7 cellular contexts compared by ENCODE assay signal in the genomic region with DNA sequence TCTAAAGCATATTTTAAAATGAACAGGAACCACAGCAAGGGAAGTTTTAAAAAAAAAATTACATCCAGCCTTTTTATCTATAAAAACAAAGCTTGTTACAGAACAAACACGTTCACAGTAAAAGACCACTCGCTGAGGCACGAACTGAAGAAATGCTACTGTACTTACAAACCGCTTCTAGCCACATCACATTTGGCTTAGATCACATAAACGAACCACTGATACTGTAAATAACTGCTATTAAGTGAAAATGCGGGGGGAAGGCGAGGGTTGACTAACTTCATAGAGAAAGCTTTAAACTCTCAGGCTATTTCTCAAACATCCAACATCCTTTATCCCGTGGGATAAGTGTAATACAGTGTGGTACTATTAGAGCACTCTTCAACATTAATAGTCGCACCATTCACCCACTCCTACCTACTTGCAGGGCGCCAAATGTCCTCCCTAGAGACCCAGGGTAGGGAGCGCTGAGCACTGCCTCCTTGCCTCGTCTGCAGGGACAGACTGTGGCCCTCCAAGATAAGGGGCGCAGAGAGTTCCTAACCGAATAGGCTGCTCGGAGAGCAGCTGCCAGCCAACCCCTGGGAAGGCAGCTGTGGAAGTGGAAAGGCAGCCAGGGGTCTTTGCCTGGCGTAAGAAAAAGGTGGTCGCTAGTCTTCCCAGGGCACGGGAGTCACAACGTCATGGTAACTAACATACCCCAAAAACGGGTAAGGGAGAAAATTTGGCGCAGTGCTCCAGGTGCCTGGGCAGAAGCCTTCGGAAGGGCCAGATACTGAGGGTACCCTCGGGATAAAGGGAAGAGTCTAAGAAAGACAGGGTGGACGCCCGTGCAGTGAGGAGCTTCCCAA. TPM values are rescaled to one million over a fixed set of nuclear protein-coding genes. Genes with fewer than 3 reads are reported as not detected.
DNase-seq lines count a peak whose midpoint lies in the region; ATAC-seq, FAIRE-seq and TF ChIP-seq lines count a peak whose summit lies in the region.

No MANE protein-coding gene starts in this region.

- TF ChIP-seq EP300 in neural cell (conservative IDR thresholded peaks at IDR 0.05; ENCODE audit: poor library complexity, severe bottlenecking), result no peak

- TF ChIP-seq POLR2A in GM12891 (IDR thresholded peaks at IDR 0.05; ENCODE audit: low read depth, low read length) (no peak), HCT116 (IDR thresholded peaks at IDR 0.05; ENCODE audit: borderline replicate concordance, extremely low read depth, insufficient read depth, insufficient read length) (no peak)

- H3K79me2 ChIP-seq in HCT116 (ENCODE audit: insufficient read depth, low read length) (no peaks in the 10 kb centered on the region), neural cell (replicated peaks; ENCODE audit: insufficient read depth, low read length) (no peaks in the 10 kb centered on the region)

- no TSS peak for BruUV-seq in HCT116 (replicated peaks; lab: Mats Ljungman, UMichigan)

- no peaks in the 10 kb centered on the region for H3K36me3 ChIP-seq in HCT116 (ENCODE audit: control insufficient read depth in 1 of 2, insufficient read depth in 2 of 2, low read length in 2 of 2)
- no peaks in the 10 kb centered on the region for H3K36me3 ChIP-seq in neural cell (ENCODE audit: insufficient read depth, low read length)

- POLR2A ChIA-PET in HCT116 (lab: Charles Lee), result interaction anchor here (0.6 kb wide), 1 partner anchor 10 kb away, joined by 4 read pairs; no protein-coding TSS in a partner anchor

- peak; percentile 85 for FAIRE-seq in GM12891 (lab: Jason Lieb, UNC)

- peak overlapping the region; percentile 98 for H3K4me2 ChIP-seq in HCT116 (ENCODE audit: low read length)
- peak overlapping the region; percentile 87 for H3K4me2 ChIP-seq in neural cell (ENCODE audit: low read length)

- no peaks in the 10 kb centered on the region for H3K9me3 ChIP-seq in HCT116 (ENCODE audit: control insufficient read depth in 1 of 2, insufficient read depth in 1 of 2, low read depth in 1 of 2, low read length in 2 of 2)
- H3K9me3 ChIP-seq in neural cell (ENCODE audit: low read length), result no peaks in the 10 kb centered on the region

- peak overlapping the region; percentile 38 for H2AFZ ChIP-seq in HCT116 (ENCODE audit: low read depth, low read length, poor library complexity, severe bottlenecking)
- peak overlapping the region; percentile 96 for H2AFZ ChIP-seq in neural cell (ENCODE audit: low read depth, low read length)

- RAD21 ChIA-PET in HCT116 (lab: Charles Lee; ENCODE audit: low non-redundant PET in 1 of 2, low total read pairs in 2 of 2, uncharacterized antibody in 2 of 2, unreplicated experiment in 2 of 2), result no interaction called here

- TF ChIP-seq RAD21 in HCT116 (IDR thresholded peaks at IDR 0.05; ENCODE audit: low read depth), result no peak
- no peak for TF ChIP-seq RAD21 in neural cell (conservative IDR thresholded peaks at IDR 0.05)

- peaks cover 3 to 15% of the 10 kb centered on the region in 2 experiments; a peak in 2 of 4 replicates for H3K4me1 ChIP-seq in HCT116 (ENCODE audit: control insufficient read depth in 1 of 2, insufficient read depth in 2 of 2, low read length in 2 of 2)

- no peak for ATAC-seq in HCT116
- no peak for ATAC-seq in HG03039 (IDR thresholded peaks at IDR 0.05; ENCODE audit: unreplicated experiment)

- intact Hi-C loops in HCT116 (cut with micrococcal nuclease), result no loop called here

- no peak for TF ChIP-seq CTCF in HCT116 (IDR thresholded peaks at IDR 0.05 in 2 of 3, conservative IDR thresholded peaks at IDR 0.05 in 1 of 3; ENCODE audit: borderline replicate concordance in 1 of 3, insufficient read depth in 1 of 3, low read depth in 2 of 3, low read length in 2 of 3)
- TF ChIP-seq CTCF in neural cell (IDR thresholded peaks at IDR 0.05; ENCODE audit: poor library complexity, severe bottlenecking), result no peak

- H4K20me1 ChIP-seq in HCT116 (ENCODE audit: insufficient read depth) (no peaks in the 10 kb centered on the region), neural cell (ENCODE audit: insufficient read depth) (no peaks in the 10 kb centered on the region)

- H3K4me3 ChIP-seq in HCT116 (replicated peaks in 1 of 2; ENCODE audit: low read depth in 1 of 2, low read length in 2 of 2), result peak overlapping the region; percentile 68 to 82
- H3K4me3 ChIP-seq in neural cell (ENCODE audit: low read length), result peak overlapping the region; percentile 96

- H3K27me3 ChIP-seq in HCT116 (ENCODE audit: insufficient read depth, low read length) (no peaks in the 10 kb centered on the region), neural cell (ENCODE audit: insufficient read depth, low read depth, low read length) (peaks cover 12% of the 10 kb centered on the region)

- CTCF ChIA-PET in HCT116 (lab: Charles Lee), result interaction anchor here (0.9 kb wide), 1 partner anchor 23 kb away, joined by 4 read pairs; no protein-coding TSS in a partner anchor

- H3F3A ChIP-seq in neural cell (ENCODE audit: insufficient read depth, low read length, poor library complexity, severe bottlenecking), result no peaks in the 10 kb centered on the region

- DNase-seq in GM12891 (ENCODE audit: insufficient read length, low spot score), result no peak
- no peak for DNase-seq in HCT116 (ENCODE audit: low read depth, low spot score)
- DNase-seq in NCI-H1436 (lab: John Stamatoyannopoulos, UW), result peak; percentile 71
- DNase-seq in activated CD8-positive, alpha-beta memory T cell treated with anti-CD3 and anti-CD28 coated beads, Interleukin-2, amount 50 U/mL, for 48 hours, result peak; percentile 71
- peak; percentile 29 for DNase-seq in fibroblast of peridontal ligament (ENCODE audit: extremely low read depth)

- peaks cover 4% of the 10 kb centered on the region; the same call in 1 of the 2 replicates for H3K9me2 ChIP-seq in HCT116 (ENCODE audit: insufficient read depth)
- no peaks in the 10 kb centered on the region for H3K9me2 ChIP-seq in neural cell (ENCODE audit: insufficient read depth, low read length)

- H3K9ac ChIP-seq in HCT116 (ENCODE audit: low read length) (peak overlapping the region; percentile 66), neural cell (ENCODE audit: low read length) (peak overlapping the region; percentile 74)

- H3K27ac ChIP-seq in HCT116 (ENCODE audit: low read depth, low read length) (no peak overlapping the region), neural cell (ENCODE audit: low read length) (no peak overlapping the region)

TF ChIP-seq in GM12891, 5 proteins besides CTCF, POLR2A, EP300 and RAD21:
- TF ChIP-seq POLR2AphosphoS5 (IDR thresholded peaks at IDR 0.05; ENCODE audit: low read depth, low read length) (no peak), TAF1 (IDR thresholded peaks at IDR 0.05; ENCODE audit: low read depth, low read length) (no peak), POU2F2 (IDR thresholded peaks at IDR 0.05; ENCODE audit: low read depth, low read length) (no peak), PAX5 (IDR thresholded peaks at IDR 0.05; ENCODE audit: insufficient read depth, low read length, severe bottlenecking) (no peak), SPI1 (IDR thresholded peaks at IDR 0.05; ENCODE audit: low read depth, low read length) (no peak)
TF ChIP-seq in GM12891: peak in this region for 0.

TF ChIP-seq in HCT116, 20 proteins besides CTCF, POLR2A, EP300 and RAD21 (continues in another document):
- TF ChIP-seq FOSL1 (IDR thresholded peaks at IDR 0.05; ENCODE audit: low read depth), result no peak
- no peak for TF ChIP-seq SIN3A (IDR thresholded peaks at IDR 0.05; ENCODE audit: low read depth)
- TF ChIP-seq JUND (IDR thresholded peaks at IDR 0.05), result no peak
- TF ChIP-seq CEBPB (IDR thresholded peaks at IDR 0.05; ENCODE audit: low read depth), result no peak
- no peak for TF ChIP-seq YY1 (IDR thresholded peaks at IDR 0.05; ENCODE audit: extremely low read depth, insufficient replicate concordance, low read depth, low read length)
- TF ChIP-seq, protein P1, sequence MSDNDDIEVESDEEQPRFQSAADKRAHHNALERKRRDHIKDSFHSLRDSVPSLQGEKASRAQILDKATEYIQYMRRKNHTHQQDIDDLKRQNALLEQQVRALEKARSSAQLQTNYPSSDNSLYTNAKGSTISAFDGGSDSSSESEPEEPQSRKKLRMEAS (IDR thresholded peaks at IDR 0.05), result no peak
- no peak for TF ChIP-seq SP1 (IDR thresholded peaks at IDR 0.05; ENCODE audit: low read depth)
- TF ChIP-seq, protein P2, sequence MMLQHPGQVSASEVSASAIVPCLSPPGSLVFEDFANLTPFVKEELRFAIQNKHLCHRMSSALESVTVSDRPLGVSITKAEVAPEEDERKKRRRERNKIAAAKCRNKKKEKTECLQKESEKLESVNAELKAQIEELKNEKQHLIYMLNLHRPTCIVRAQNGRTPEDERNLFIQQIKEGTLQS (IDR thresholded peaks at IDR 0.05), result no peak
- TF ChIP-seq EGR1 (IDR thresholded peaks at IDR 0.05; ENCODE audit: low read depth), result no peak
- TF ChIP-seq ZNF274 (IDR thresholded peaks at IDR 0.05; ENCODE audit: low read depth, low read length), result no peak

TF ChIP-seq in neural cell, 6 proteins besides CTCF, POLR2A, EP300 and RAD21:
- TF ChIP-seq, protein P3, sequence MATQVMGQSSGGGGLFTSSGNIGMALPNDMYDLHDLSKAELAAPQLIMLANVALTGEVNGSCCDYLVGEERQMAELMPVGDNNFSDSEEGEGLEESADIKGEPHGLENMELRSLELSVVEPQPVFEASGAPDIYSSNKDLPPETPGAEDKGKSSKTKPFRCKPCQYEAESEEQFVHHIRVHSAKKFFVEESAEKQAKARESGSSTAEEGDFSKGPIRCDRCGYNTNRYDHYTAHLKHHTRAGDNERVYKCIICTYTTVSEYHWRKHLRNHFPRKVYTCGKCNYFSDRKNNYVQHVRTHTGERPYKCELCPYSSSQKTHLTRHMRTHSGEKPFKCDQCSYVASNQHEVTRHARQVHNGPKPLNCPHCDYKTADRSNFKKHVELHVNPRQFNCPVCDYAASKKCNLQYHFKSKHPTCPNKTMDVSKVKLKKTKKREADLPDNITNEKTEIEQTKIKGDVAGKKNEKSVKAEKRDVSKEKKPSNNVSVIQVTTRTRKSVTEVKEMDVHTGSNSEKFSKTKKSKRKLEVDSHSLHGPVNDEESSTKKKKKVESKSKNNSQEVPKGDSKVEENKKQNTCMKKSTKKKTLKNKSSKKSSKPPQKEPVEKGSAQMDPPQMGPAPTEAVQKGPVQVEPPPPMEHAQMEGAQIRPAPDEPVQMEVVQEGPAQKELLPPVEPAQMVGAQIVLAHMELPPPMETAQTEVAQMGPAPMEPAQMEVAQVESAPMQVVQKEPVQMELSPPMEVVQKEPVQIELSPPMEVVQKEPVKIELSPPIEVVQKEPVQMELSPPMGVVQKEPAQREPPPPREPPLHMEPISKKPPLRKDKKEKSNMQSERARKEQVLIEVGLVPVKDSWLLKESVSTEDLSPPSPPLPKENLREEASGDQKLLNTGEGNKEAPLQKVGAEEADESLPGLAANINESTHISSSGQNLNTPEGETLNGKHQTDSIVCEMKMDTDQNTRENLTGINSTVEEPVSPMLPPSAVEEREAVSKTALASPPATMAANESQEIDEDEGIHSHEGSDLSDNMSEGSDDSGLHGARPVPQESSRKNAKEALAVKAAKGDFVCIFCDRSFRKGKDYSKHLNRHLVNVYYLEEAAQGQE (IDR thresholded peaks at IDR 0.05; ENCODE audit: borderline replicate concordance), result no peak
- TF ChIP-seq TAF1 (IDR thresholded peaks at IDR 0.05; ENCODE audit: low read depth) (no peak), POLR2AphosphoS5 (IDR thresholded peaks at IDR 0.05) (no peak)

RNA-seq across cellular contexts. Expression of a gene that starts 0.8 kb away (rescaled TPM):
- polyA plus RNA-seq in GM12891 (2012; ENCODE audit: low read depth, missing spikeins), result 0.55 TPM
- 3.8 TPM for total RNA-seq in HCT116 (2021; ENCODE audit: unreplicated experiment)
- 1.2 and 1.4 TPM in 2 replicates for polyA plus RNA-seq in HCT116 (2012)
- 5.7 TPM in 2 replicates for polyA plus RNA-seq in neural cell
- polyA minus RNA-seq in neural cell, result 5.4 and 5.6 TPM in 2 replicates

Comparison
In these comparisons a context has a peak if more than half of its experiments do, and no peak if none do; other contexts are left out.
1. DNase-seq: peak in NCI-H1436 (single experiment), activated CD8-positive, alpha-beta memory T cell treated with anti-CD3 and anti-CD28 coated beads, Interleukin-2, amount 50 U/mL, for 48 hours (single experiment) and fibroblast of peridontal ligament (single experiment); none in GM12891 (single experiment) and HCT116 (single experiment).